In the genomic region with DNA sequence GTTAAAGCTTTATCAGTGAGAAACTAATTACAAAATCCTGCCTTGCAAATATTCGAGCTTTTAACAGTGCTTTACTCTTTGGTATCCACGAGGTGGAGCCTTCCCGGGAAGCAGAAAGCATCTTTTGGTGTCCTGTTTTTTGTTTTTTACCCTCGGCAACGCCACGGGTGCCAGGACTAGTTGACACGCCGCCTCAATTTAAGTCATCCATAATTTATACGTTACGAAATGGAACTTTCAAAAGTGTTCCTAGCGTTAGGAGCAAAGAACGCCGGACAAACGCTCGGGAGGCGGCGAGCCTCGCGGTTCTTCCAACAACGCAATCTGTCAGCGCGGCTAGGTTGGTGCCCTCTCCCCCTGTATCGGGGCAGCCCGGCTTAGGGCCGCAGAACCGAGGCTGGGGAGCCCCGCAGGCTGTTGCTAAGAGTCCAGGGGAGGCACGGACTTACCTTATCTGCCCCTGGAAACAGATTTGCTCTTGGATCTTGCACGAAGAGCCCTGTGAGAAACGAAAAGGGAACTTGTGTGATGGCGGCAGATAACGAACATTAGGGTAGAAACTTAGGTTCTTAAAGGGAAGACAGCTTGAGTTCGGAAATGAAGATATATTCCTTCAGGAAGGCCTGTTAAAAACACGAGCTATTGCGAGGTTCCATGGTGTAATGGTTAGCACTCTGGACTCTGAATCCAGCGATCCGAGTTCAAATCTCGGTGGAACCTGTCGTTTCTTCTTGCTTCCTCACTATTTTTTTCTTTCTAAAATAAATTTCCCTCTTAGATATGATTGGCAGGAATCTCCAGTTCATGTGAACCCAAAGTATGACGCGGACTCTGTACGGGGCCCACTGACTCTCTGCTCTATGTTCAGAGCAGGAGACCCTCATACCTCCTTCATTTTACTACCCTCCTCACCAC, we compare ENCODE assay signal across 8 cellular contexts. TPM values are rescaled to one million over a fixed set of nuclear protein-coding genes. Genes with fewer than 3 reads are reported as not detected.
DNase-seq lines count a peak whose midpoint lies in the region; ATAC-seq and TF ChIP-seq lines count a peak whose summit lies in the region.

No MANE protein-coding gene starts in this region.

- H3K4me1 ChIP-seq in colonic mucosa = no peaks in the 10 kb centered on the region

- H3K27ac ChIP-seq in colonic mucosa (peak overlapping the region; percentile 70), layer of hippocampus (ENCODE audit: low read depth, low read length) (peak overlapping the region; percentile 63)

- ATAC-seq in Right ventricle myocardium inferior (peak; percentile 88), HG03045 (IDR thresholded peaks at IDR 0.05; ENCODE audit: unreplicated experiment) (peak; percentile 73)
- peak; percentile 75 to 84 for ATAC-seq in activated CD4-positive, CD25-positive, alpha-beta regulatory T cell treated with anti-CD3 and anti-CD28 coated beads, Interleukin-2, amount 50 U/mL, for 24 hours

- H3K4me3 ChIP-seq in colonic mucosa = peak overlapping the region; percentile 85

- H3K9ac ChIP-seq in colonic mucosa (ENCODE audit: low read depth in 2 of 2, low read length in 2 of 2) = peak overlapping the region; percentile 78 to 97

- intact Hi-C loops in Right ventricle myocardium inferior (cut with DNase I) (loop anchor here (1.0 to 2.0 kb wide), 3 partner anchors 14 to 376 kb away; no protein-coding TSS in a partner anchor), cardiac septum (cut with DNase I) (loop anchor here (2.0 to 5.0 kb wide), 2 partner anchors 42 to 234 kb away; no protein-coding TSS in a partner anchor), colonic mucosa (cut with DNase I) (loop anchor here (5.0 to 10.0 kb wide), 5 partner anchors 166 to 376 kb away; a partner anchor contains a TSS)

- H3K27me3 ChIP-seq in colonic mucosa (no peaks in the 10 kb centered on the region), layer of hippocampus (ENCODE audit: control insufficient read depth, insufficient read depth, low read length) (peaks cover 2% of the 10 kb centered on the region)

- TF ChIP-seq CTCF in colonic mucosa (IDR thresholded peaks at IDR 0.05) = peak; percentile 46

- no peaks in the 10 kb centered on the region for H3K36me3 ChIP-seq in colonic mucosa

- peak; percentile 79 for DNase-seq in Right ventricle myocardium inferior (ENCODE audit: missing footprints)
- no peak for DNase-seq in cardiac septum (ENCODE audit: low spot score)
- DNase-seq in NCI-H2227 treated with DMSO at 0.1 percent for 48 hours (lab: John Stamatoyannopoulos, UW) = peak; percentile 87
- peak; percentile 72 for DNase-seq in colonic mucosa
- DNase-seq in stimulated activated CD4-positive, alpha-beta T cell treated with anti-CD3 and anti-CD28 coated beads, Interleukin-1b, Interleukin-23, amount 100 ng/mL, for 24 hours (ENCODE audit: low read depth in 4 of 4, low spot score in 1 of 4) = peak in 3 of 4 experiments; percentile 48 to 57 (median 52)

- no peaks in the 10 kb centered on the region for H3K9me3 ChIP-seq in colonic mucosa

RNA-seq across cellular contexts. Expression of a gene that starts 46.2 kb away (rescaled TPM):
- total RNA-seq in Right ventricle myocardium inferior (4.2 TPM), cardiac septum (4.2 TPM), colonic mucosa (1 to 10 TPM; 6.3 to 8.6 TPM)
